In the genomic region with DNA sequence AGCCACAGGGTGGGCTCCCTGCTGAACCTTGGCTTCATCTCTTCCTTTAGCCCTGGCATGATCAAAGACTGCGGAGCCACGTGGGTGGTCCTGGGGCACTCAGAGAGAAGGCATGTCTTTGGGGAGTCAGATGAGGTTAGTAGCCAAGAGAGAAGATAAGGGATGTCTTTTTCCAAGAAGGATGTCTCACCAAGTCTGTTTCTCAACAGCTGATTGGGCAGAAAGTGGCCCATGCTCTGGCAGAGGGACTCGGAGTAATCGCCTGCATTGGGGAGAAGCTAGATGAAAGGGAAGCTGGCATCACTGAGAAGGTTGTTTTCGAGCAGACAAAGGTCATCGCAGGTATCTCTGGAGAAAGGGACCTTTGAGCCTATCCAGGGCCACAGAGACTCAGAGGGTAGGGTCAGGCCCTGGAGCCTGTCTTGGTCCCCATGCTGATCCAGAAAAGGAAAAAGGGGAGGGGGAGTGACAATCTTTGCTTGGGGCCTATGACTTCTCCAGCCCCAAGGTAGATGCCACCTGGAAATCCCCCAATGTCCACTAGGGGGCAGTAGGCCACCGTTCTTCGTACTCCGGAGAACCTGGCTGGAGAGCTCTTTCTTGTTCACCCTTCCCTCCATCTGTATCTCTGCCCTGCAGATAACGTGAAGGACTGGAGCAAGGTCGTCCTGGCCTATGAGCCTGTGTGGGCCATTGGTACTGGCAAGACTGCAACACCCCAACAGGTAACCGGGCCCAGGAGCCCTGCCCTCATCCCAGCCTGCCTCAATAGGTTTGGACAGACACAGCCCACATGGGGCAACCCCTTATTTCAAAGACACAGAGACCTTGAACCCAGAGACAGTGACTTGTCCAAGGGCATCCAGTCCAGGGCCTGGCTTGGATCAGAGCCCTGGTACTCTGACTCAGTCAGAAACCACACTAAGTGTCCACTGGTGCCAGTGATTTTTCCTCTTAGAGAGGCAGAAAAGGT, we compare ENCODE assay signal across 1 cellular context.
TF ChIP-seq lines count a peak whose summit lies in the region.

No MANE protein-coding gene starts in this region.

TF ChIP-seq in GM23338, 12 proteins besides CTCF, POLR2A, EP300 and RAD21 (continued from another document):
- TF ChIP-seq, protein P1, sequence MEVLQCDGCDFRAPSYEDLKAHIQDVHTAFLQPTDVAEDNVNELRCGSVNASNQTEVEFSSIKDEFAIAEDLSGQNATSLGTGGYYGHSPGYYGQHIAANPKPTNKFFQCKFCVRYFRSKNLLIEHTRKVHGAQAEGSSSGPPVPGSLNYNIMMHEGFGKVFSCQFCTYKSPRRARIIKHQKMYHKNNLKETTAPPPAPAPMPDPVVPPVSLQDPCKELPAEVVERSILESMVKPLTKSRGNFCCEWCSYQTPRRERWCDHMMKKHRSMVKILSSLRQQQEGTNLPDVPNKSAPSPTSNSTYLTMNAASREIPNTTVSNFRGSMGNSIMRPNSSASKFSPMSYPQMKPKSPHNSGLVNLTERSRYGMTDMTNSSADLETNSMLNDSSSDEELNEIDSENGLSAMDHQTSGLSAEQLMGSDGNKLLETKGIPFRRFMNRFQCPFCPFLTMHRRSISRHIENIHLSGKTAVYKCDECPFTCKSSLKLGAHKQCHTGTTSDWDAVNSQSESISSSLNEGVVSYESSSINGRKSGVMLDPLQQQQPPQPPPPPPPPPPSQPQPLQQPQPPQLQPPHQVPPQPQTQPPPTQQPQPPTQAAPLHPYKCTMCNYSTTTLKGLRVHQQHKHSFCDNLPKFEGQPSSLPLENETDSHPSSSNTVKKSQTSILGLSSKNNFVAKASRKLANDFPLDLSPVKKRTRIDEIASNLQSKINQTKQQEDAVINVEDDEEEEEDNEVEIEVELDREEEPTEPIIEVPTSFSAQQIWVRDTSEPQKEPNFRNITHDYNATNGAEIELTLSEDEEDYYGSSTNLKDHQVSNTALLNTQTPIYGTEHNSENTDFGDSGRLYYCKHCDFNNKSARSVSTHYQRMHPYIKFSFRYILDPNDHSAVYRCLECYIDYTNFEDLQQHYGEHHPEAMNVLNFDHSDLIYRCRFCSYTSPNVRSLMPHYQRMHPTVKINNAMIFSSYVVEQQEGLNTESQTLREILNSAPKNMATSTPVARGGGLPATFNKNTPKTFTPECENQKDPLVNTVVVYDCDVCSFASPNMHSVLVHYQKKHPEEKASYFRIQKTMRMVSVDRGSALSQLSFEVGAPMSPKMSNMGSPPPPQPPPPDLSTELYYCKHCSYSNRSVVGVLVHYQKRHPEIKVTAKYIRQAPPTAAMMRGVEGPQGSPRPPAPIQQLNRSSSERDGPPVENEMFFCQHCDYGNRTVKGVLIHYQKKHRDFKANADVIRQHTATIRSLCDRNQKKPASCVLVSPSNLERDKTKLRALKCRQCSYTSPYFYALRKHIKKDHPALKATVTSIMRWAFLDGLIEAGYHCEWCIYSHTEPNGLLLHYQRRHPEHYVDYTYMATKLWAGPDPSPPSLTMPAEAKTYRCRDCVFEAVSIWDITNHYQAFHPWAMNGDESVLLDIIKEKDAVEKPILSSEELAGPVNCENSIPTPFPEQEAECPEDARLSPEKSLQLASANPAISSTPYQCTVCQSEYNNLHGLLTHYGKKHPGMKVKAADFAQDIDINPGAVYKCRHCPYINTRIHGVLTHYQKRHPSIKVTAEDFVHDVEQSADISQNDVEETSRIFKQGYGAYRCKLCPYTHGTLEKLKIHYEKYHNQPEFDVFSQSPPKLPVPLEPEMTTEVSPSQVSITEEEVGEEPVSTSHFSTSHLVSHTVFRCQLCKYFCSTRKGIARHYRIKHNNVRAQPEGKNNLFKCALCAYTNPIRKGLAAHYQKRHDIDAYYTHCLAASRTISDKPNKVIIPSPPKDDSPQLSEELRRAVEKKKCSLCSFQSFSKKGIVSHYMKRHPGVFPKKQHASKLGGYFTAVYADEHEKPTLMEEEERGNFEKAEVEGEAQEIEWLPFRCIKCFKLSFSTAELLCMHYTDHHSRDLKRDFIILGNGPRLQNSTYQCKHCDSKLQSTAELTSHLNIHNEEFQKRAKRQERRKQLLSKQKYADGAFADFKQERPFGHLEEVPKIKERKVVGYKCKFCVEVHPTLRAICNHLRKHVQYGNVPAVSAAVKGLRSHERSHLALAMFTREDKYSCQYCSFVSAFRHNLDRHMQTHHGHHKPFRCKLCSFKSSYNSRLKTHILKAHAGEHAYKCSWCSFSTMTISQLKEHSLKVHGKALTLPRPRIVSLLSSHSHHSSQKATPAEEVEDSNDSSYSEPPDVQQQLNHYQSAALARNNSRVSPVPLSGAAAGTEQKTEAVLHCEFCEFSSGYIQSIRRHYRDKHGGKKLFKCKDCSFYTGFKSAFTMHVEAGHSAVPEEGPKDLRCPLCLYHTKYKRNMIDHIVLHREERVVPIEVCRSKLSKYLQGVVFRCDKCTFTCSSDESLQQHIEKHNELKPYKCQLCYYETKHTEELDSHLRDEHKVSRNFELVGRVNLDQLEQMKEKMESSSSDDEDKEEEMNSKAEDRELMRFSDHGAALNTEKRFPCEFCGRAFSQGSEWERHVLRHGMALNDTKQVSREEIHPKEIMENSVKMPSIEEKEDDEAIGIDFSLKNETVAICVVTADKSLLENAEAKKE (CRISPR knock-in tag; IDR thresholded peaks at IDR 0.05), result peak; percentile 58; the same call in 1 of the 2 replicates
TF ChIP-seq in GM23338: peak in this region for 2.
